Comparison of ENCODE assay signal across 2 cellular contexts in genomic region chr7:73838642-73839041, GRCh38.
A peak's percentile ranks its signal among the peaks of the same experiment; 100 is the strongest.
TF ChIP-seq lines count a peak whose summit lies in the region.

No MANE protein-coding gene starts in this region.

TF ChIP-seq in HepG2, 621 proteins besides CTCF, POLR2A, EP300 and RAD21:
- TF ChIP-seq ZNF660 (CRISPR knock-in tag; IDR thresholded peaks at IDR 0.05; ENCODE audit: borderline replicate concordance, low read depth): no peak
- TF ChIP-seq ZNF83 (CRISPR knock-in tag; IDR thresholded peaks at IDR 0.05; ENCODE audit: borderline replicate concordance): no peak
- TF ChIP-seq SIX4 (CRISPR knock-in tag; IDR thresholded peaks at IDR 0.05): no peak
- no peak for TF ChIP-seq ZMYM2 (CRISPR knock-in tag; IDR thresholded peaks at IDR 0.05)
- no peak for TF ChIP-seq ZBTB43 (CRISPR knock-in tag; conservative IDR thresholded peaks at IDR 0.05)
- TF ChIP-seq MAZ (IDR thresholded peaks at IDR 0.05; ENCODE audit: borderline replicate concordance, low read depth, low read length): no peak
- no peak for TF ChIP-seq MAZ (CRISPR knock-in tag; IDR thresholded peaks at IDR 0.05; ENCODE audit: low read depth)
- no peak for TF ChIP-seq TARDBP (CRISPR knock-in tag; IDR thresholded peaks at IDR 0.05)
- TF ChIP-seq ZNF841 (CRISPR knock-in tag; IDR thresholded peaks at IDR 0.05; ENCODE audit: borderline replicate concordance): no peak
TF ChIP-seq in HepG2: peak in this region for 0.

TF ChIP-seq in WTC11, 78 proteins besides CTCF, POLR2A, EP300 and RAD21:
- TF ChIP-seq JAZF1 (CRISPR knock-in tag; IDR thresholded peaks at IDR 0.05): no peak
- 0 out of 2 replicates have a peak, but pooled peaks have one; percentile 46 for TF ChIP-seq PRDM15 (CRISPR knock-in tag; IDR thresholded peaks at IDR 0.05)
